In the genomic region with DNA sequence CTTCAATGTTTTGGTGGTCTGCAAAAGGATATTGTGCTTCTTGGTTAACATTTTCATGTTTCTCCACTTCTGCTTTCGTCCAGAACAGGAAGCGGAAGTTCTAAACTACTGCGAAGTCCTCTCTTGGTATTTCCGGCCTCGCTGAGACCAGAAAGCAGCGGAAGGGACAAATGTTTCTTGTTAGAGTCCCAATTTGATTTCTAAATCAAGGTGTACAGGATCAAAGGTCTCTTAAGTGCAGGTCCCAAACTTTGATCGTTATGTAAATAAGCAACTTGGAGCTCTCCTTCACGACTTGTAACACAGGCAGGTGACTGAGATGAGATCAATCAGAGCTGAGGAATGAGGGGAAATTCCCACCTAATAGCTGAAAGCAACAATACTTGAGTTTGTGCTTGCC, we compare ENCODE assay signal across 9 cellular contexts. TPM values are rescaled to one million over a fixed set of nuclear protein-coding genes. Genes with fewer than 3 reads are reported as not detected.
A peak's percentile ranks its signal among the peaks of the same experiment; 100 is the strongest.
DNase-seq lines count a peak whose midpoint lies in the region; ATAC-seq and TF ChIP-seq lines count a peak whose summit lies in the region.
"Had no signal": no experiment of that assay in that cellular context is flagged by ENCODE, and none has a peak within 500 bp of the region (broad histone marks: within the 10 kb centered on the region; RNA-seq: fewer than 3 reads in every experiment).

No MANE protein-coding gene starts in this region.

- no peaks in the 10 kb centered on the region for H3K36me3 ChIP-seq in SU-DHL-6 (ENCODE audit: low read length)
- no peaks in the 10 kb centered on the region for H3K36me3 ChIP-seq in subcutaneous abdominal adipose tissue (ENCODE audit: control insufficient read depth in 5 of 5, insufficient read depth in 5 of 5, low read length in 5 of 5)

- TF ChIP-seq CTCF in SU-DHL-6 (IDR thresholded peaks at IDR 0.05; ENCODE audit: insufficient read depth, low read length, poor library complexity, severe bottlenecking): no peak

- intact Hi-C loops in right cardiac atrium (cut with DNase I): no loop called here

- H4K20me1 ChIP-seq in SU-DHL-6 (ENCODE audit: low read depth, low read length): no peaks in the 10 kb centered on the region

- peak; percentile 91 for ATAC-seq in HG02938 (IDR thresholded peaks at IDR 0.05; ENCODE audit: unreplicated experiment)
- peak in 1 of 2 donors; percentile 43 for ATAC-seq in right cardiac atrium

- H3K4me3 ChIP-seq in SU-DHL-6 (ENCODE audit: insufficient read depth, low read length, poor library complexity, severe bottlenecking): peak overlapping the region; percentile 37
- peak overlapping the region; percentile 39 for H3K4me3 ChIP-seq in right cardiac atrium (ENCODE audit: low read length)
- peak overlapping the region in 4 of 5 donors; percentile 40 to 51 (median 44) for H3K4me3 ChIP-seq in subcutaneous abdominal adipose tissue (ENCODE audit: low read depth in 1 of 5, low read length in 5 of 5)

- WGBS in right cardiac atrium: 56% methylated on average over 8 of the region's 8 CpGs

- H3K4me1 ChIP-seq in right cardiac atrium (ENCODE audit: control insufficient read depth, insufficient read depth, low read length) (peaks cover 1% of the 10 kb centered on the region), subcutaneous abdominal adipose tissue (ENCODE audit: control insufficient read depth in 5 of 5, insufficient read depth in 5 of 5, low read length in 5 of 5) (peaks cover 0 to 16% (median 6%) of the 10 kb centered on the region in 5 donors)

- DNase-seq in activated naive CD4-positive, alpha-beta T cell treated with Interleukin-2 at 50 U/mL for 16 hours: peak; percentile 16
- DNase-seq in activated naive CD4-positive, alpha-beta T cell (lab: John Stamatoyannopoulos, UW): no peak
- no peak for DNase-seq in right cardiac atrium
- DNase-seq in NCI-H2196 treated with DMSO at 0.1 percent for 48 hours (lab: John Stamatoyannopoulos, UW; ENCODE audit: unreplicated experiment): no peak
- DNase-seq in COLO668 (lab: John Stamatoyannopoulos, UW; ENCODE audit: unreplicated experiment): no peak

- H2AFZ ChIP-seq in SU-DHL-6 (ENCODE audit: low read depth, low read length, severe bottlenecking): peak overlapping the region; percentile 96

- H3K9me3 ChIP-seq in SU-DHL-6 (ENCODE audit: insufficient read depth, low read length) (no peaks in the 10 kb centered on the region), right cardiac atrium (ENCODE audit: control insufficient read depth, low read length) (no peaks in the 10 kb centered on the region), subcutaneous abdominal adipose tissue (ENCODE audit: control insufficient read depth in 5 of 5, low read length in 5 of 5) (no peaks in the 10 kb centered on the region)

- peaks cover 5% of the 10 kb centered on the region for H3F3A ChIP-seq in SU-DHL-6 (ENCODE audit: insufficient read depth)

- peak overlapping the region; percentile 36 for H3K9ac ChIP-seq in SU-DHL-6 (ENCODE audit: low read length)
- peak overlapping the region in 2 of 5 donors; percentile 14 to 44 for H3K9ac ChIP-seq in subcutaneous abdominal adipose tissue (ENCODE audit: low read length in 5 of 5)

- H3K79me2 ChIP-seq in SU-DHL-6 (ENCODE audit: insufficient read depth, low read length): no peaks in the 10 kb centered on the region

- no peaks in the 10 kb centered on the region for H3K27me3 ChIP-seq in SU-DHL-6 (ENCODE audit: low read length)
- H3K27me3 ChIP-seq in right cardiac atrium (ENCODE audit: control insufficient read depth, insufficient read depth): no peaks in the 10 kb centered on the region
- no peaks in the 10 kb centered on the region for H3K27me3 ChIP-seq in subcutaneous abdominal adipose tissue (ENCODE audit: control insufficient read depth in 5 of 5, insufficient read depth in 4 of 5, low read length in 5 of 5)

- H3K27ac ChIP-seq in SU-DHL-6 (ENCODE audit: low read depth, low read length) (peak overlapping the region; percentile 63), right cardiac atrium (ENCODE audit: low read length) (peak overlapping the region; percentile 57), subcutaneous abdominal adipose tissue (ENCODE audit: low read depth, low read length) (peak overlapping the region; percentile 37)
- H3K27ac ChIP-seq: C4-2B had no signal

- H3K9me2 ChIP-seq in SU-DHL-6 (replicated peaks; ENCODE audit: insufficient read depth, low read length): no peaks in the 10 kb centered on the region

- H3K4me2 ChIP-seq in SU-DHL-6 (ENCODE audit: low read depth, low read length, poor library complexity, severe bottlenecking): peak overlapping the region; percentile 62

RNA-seq across cellular contexts. Expression of a gene that starts 40.1 kb away (rescaled TPM):
- total RNA-seq in right cardiac atrium: 10 to 100 TPM in 3 of 4 donors, 1 to 10 TPM in 1; 7.9 to 17.1 (median 15.5) TPM
- 4.0 TPM for polyA plus RNA-seq in right cardiac atrium
